ENCODE assay signal across 1 cellular context in the genomic region with DNA sequence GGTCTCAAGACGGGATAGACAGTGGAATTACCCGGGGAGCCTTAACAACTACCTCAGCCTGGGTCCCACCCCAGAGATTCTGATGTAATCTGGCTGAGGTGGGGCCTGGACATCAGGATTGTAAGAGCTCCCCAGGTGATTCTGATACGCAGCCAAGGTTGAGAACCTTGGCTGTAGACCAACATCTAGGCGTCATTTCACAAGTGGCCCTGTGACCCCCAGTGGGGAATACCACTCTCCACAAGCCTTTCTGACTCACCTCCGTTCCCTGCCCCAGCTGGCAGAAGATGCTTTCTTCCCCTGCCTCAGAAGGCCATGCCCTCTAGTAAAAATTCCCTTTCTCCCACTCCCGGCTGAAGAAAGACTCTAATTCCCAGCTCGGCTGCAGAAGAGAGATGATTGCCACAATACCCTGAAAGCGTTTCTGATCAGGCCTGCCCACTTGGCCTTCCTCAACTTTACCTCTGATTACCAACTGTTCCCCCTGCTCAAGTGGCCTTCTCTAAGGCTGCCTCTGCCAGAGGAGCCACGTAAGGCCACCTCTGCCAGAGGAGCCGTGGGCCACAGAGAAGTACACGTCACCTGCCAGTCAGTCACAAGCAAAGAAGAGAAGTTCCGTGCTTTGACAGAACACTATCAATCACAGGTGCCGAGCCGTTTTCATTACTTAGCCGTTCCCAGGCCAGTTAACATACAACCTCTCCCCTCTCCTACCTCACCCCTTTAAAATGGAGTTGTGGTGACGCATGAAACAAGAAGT.
TF ChIP-seq lines count a peak whose summit lies in the region.

No MANE protein-coding gene starts in this region.

TF ChIP-seq in H1, 55 proteins besides CTCF, POLR2A, EP300 and RAD21:
- TF ChIP-seq, protein P1, sequence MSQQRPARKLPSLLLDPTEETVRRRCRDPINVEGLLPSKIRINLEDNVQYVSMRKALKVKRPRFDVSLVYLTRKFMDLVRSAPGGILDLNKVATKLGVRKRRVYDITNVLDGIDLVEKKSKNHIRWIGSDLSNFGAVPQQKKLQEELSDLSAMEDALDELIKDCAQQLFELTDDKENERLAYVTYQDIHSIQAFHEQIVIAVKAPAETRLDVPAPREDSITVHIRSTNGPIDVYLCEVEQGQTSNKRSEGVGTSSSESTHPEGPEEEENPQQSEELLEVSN (IDR thresholded peaks at IDR 0.05) = no peak
- TF ChIP-seq RFX5 (IDR thresholded peaks at IDR 0.05; ENCODE audit: borderline replicate concordance, low read depth, low read length) (no peak), EZH2 (IDR thresholded peaks at IDR 0.05; ENCODE audit: low read depth, low read length, severe bottlenecking) (no peak), SIRT6 (IDR thresholded peaks at IDR 0.05; ENCODE audit: low read length) (no peak), ZNF274 (IDR thresholded peaks at IDR 0.05; ENCODE audit: borderline replicate concordance, extremely low read depth, low read length) (no peak)
